Comparison of ENCODE assay signal across 12 cellular contexts in the genomic region with DNA sequence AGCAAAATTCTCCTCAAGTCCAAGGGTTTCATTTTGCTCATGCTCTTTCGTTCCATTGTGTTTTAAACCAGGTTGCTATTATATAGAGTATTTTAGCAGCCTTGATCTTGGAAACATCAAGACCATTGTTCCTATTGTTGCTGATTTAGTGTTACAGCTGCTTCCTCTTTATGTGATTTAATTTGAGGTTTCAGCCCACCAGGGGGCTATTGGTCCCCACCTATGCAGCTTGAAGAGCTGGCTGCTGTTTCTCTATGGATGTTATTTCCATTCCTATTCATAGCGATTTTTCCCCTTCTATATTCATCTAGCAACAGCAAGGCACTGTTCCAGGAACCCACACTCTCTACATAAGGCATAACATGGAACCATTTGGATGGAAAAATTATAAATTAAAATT.
DNase-seq lines count a peak whose midpoint lies in the region; ATAC-seq and TF ChIP-seq lines count a peak whose summit lies in the region.
"Had no signal": no experiment of that assay in that cellular context is flagged by ENCODE, and none has a peak within 500 bp of the region (broad histone marks: within the 10 kb centered on the region; RNA-seq: fewer than 3 reads in every experiment).

No MANE protein-coding gene starts in this region.

- H3K36me3 ChIP-seq in HAP-1 (replicated peaks) (no peaks in the 10 kb centered on the region), right atrium auricular region (no peaks in the 10 kb centered on the region), adrenal gland (replicated peaks in 1 of 2) (no peaks in the 10 kb centered on the region)
- H3K36me3 ChIP-seq: cardiac muscle cell had no signal

- peak; percentile 61 to 75 for DNase-seq in HAP-1 (ENCODE audit: low spot score in 2 of 2)
- peak; percentile 29 to 96 (median 83) for DNase-seq in NCI-H1417 (lab: John Stamatoyannopoulos, UW)
- peak; percentile 44 for DNase-seq in astrocyte of the cerebellum (ENCODE audit: low read depth)
- DNase-seq in right atrium auricular region (ENCODE audit: low spot score): no peak
- DNase-seq in adrenal gland: no peak
- DNase-seq: MV-4-11; nucleus accumbens; stimulated activated naive CD4-positive, alpha-beta T cell treated with Interleukin-2 at 50 U/mL for 16 hours had no signal

- H3K36me3 Mint-ChIP-seq in nephron (ENCODE audit: low read depth): no peaks in the 10 kb centered on the region

- in situ Hi-C loops in HAP-1 (cut with MboI; ENCODE audit: low sequenced_read_pairs) (loop anchor here (25.0 kb wide), 1 partner anchor 634 kb away; the partner anchor contains the start of gene SOX4), astrocyte of the cerebellum (cut with HindIII; ENCODE audit: low sequenced_read_pairs) (no loop called here)

- H3K27ac Mint-ChIP-seq in nephron: peak overlapping the region; percentile 13 to 79 (median 53)
- H3K27ac Mint-ChIP-seq: activated T-helper 1 cell treated with anti-CD3 and anti-CD28 coated beads, Interleukin-12 subunit alpha, Interleukin-12 subunit beta, Interleukin-2, Interleukin-4 antibody, amounts not matched to agents 30 ng/mL and 10 ng/mL and 1 ng/mL, durations not matched to agents 14 hours and 24 hours and 36 hours had no signal

- peaks cover 18% of the 10 kb centered on the region for H3K4me1 Mint-ChIP-seq in nephron

- no peak for ATAC-seq in GM19023 (IDR thresholded peaks at IDR 0.05; ENCODE audit: unreplicated experiment)

- H3K4me1 ChIP-seq in HAP-1 (peaks cover 29% of the 10 kb centered on the region), right atrium auricular region (peaks cover 0 to 13% of the 10 kb centered on the region in 2 donors), adrenal gland (replicated peaks in 1 of 2) (no peaks in the 10 kb centered on the region)

- H3K27me3 ChIP-seq in HAP-1 (ENCODE audit: low read depth): no peaks in the 10 kb centered on the region
- H3K27me3 ChIP-seq in right atrium auricular region: no peaks in the 10 kb centered on the region
- H3K27me3 ChIP-seq in adrenal gland: no peaks in the 10 kb centered on the region
- H3K27me3 ChIP-seq: cardiac muscle cell had no signal

- H3K4me3 ChIP-seq in HAP-1 (no peak overlapping the region), astrocyte of the cerebellum (ENCODE audit: low read depth, low read length) (no peak overlapping the region), right atrium auricular region (no peak overlapping the region), adrenal gland (no peak overlapping the region)
- H3K4me3 ChIP-seq: cardiac muscle cell had no signal

- H3K4me3 Mint-ChIP-seq in nephron: no peak overlapping the region
- H3K4me3 Mint-ChIP-seq: activated T-helper 1 cell treated with anti-CD3 and anti-CD28 coated beads, Interleukin-12 subunit alpha, Interleukin-12 subunit beta, Interleukin-2, Interleukin-4 antibody, amounts not matched to agents 30 ng/mL and 10 ng/mL and 1 ng/mL, durations not matched to agents 14 hours and 24 hours and 36 hours had no signal

- peak; percentile 11 for TF ChIP-seq CTCF in astrocyte of the cerebellum (IDR thresholded peaks at IDR 0.05; ENCODE audit: low read depth, low read length, missing control alignments)
- peak in 1 of 3 experiments; percentile 25 for TF ChIP-seq CTCF in nephron (IDR thresholded peaks at IDR 0.05; ENCODE audit: unreplicated experiment in 3 of 3)
- no peak for TF ChIP-seq CTCF in right atrium auricular region (IDR thresholded peaks at IDR 0.05)
- TF ChIP-seq CTCF in adrenal gland (IDR thresholded peaks at IDR 0.05): no peak

- H3K27ac ChIP-seq in right atrium auricular region (no peak overlapping the region), adrenal gland (no peak overlapping the region)
- H3K27ac ChIP-seq: cardiac muscle cell had no signal

- WGBS in adrenal gland, 4 donors: 73 to 81% (median 79%) methylated on average over 2 of the region's 2 CpGs

- no peaks in the 10 kb centered on the region for H3K9me3 Mint-ChIP-seq in nephron
- H3K9me3 Mint-ChIP-seq: activated T-helper 1 cell treated with anti-CD3 and anti-CD28 coated beads, Interleukin-12 subunit alpha, Interleukin-12 subunit beta, Interleukin-2, Interleukin-4 antibody, amounts not matched to agents 30 ng/mL and 10 ng/mL and 1 ng/mL, durations not matched to agents 14 hours and 24 hours and 36 hours had no signal

- intact Hi-C loops in adrenal gland (cut with DNase I): no loop called here

- H3K9me3 ChIP-seq in HAP-1 (no peaks in the 10 kb centered on the region), right atrium auricular region (no peaks in the 10 kb centered on the region), adrenal gland (replicated peaks in 1 of 3) (no peaks in the 10 kb centered on the region)

- TF ChIP-seq POLR2A in adrenal gland (IDR thresholded peaks at IDR 0.05): no peak

- H3K27me3 Mint-ChIP-seq in nephron (ENCODE audit: low read depth): no peaks in the 10 kb centered on the region

Comparison
In these comparisons a context has a peak if more than half of its experiments do, and no peak if none do; other contexts are left out.
1. DNase-seq: peak in HAP-1 (2 of 2), NCI-H1417 (3 of 3) and astrocyte of the cerebellum (single experiment); none in right atrium auricular region (single experiment) and adrenal gland (0 of 7).